ENCODE assay signal across 1 cellular context in the genomic region with DNA sequence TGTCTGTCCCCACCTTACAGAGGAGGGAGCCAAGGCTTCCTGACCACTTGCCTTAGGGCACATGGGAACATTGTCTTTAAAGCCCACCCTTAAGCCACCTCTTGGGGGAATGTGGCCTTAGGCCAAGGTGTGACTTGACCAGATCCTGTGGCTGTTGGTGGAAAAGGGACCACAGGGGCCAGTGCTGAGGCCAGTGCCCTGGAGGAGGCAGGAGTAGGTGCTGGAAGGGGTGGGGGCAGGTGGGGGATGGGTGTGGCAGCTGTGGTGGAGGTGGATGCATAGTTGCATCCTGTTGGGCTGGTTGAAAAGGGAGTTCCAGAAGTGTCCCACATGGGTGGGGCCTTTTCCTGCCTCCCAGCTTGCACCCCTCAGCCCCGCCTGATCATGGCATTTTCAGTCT.
TF ChIP-seq lines count a peak whose summit lies in the region.

No MANE protein-coding gene starts in this region.

TF ChIP-seq in H1, 55 proteins besides CTCF, POLR2A, EP300 and RAD21 (continued from another document):
- TF ChIP-seq RNF2 (IDR thresholded peaks at IDR 0.05; ENCODE audit: borderline replicate concordance, low read depth, low read length, missing control alignments, poor library complexity, severe bottlenecking) (no peak), GABPA (IDR thresholded peaks at IDR 0.05; ENCODE audit: borderline replicate concordance, insufficient read depth, low read length) (no peak), MAFK (IDR thresholded peaks at IDR 0.05; ENCODE audit: low read depth, low read length) (no peak), SAP30 (IDR thresholded peaks at IDR 0.05; ENCODE audit: insufficient read depth, insufficient replicate concordance, low read length) (no peak), YY1 (IDR thresholded peaks at IDR 0.05; ENCODE audit: low read depth, low read length) (no peak), ASH2L (IDR thresholded peaks at IDR 0.05; ENCODE audit: low read length) (no peak), GTF2F1 (IDR thresholded peaks at IDR 0.05; ENCODE audit: borderline replicate concordance, low read depth, low read length) (no peak), BRCA1 (IDR thresholded peaks at IDR 0.05; ENCODE audit: low read depth, low read length) (no peak), NRF1 (IDR thresholded peaks at IDR 0.05; ENCODE audit: low read depth, low read length) (no peak), HDAC6 (IDR thresholded peaks at IDR 0.05; ENCODE audit: low read depth, low read length) (no peak), ZNF274 (IDR thresholded peaks at IDR 0.05; ENCODE audit: borderline replicate concordance, extremely low read depth, low read length) (no peak), CTBP2 (IDR thresholded peaks at IDR 0.05; ENCODE audit: borderline replicate concordance, insufficient read depth, insufficient read length, low read length) (no peak), TBP (IDR thresholded peaks at IDR 0.05; ENCODE audit: low read depth, low read length) (no peak)
- TF ChIP-seq, protein P1, sequence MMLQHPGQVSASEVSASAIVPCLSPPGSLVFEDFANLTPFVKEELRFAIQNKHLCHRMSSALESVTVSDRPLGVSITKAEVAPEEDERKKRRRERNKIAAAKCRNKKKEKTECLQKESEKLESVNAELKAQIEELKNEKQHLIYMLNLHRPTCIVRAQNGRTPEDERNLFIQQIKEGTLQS (IDR thresholded peaks at IDR 0.05; ENCODE audit: insufficient read depth, low read depth, low read length): no peak
- TF ChIP-seq, protein P2, sequence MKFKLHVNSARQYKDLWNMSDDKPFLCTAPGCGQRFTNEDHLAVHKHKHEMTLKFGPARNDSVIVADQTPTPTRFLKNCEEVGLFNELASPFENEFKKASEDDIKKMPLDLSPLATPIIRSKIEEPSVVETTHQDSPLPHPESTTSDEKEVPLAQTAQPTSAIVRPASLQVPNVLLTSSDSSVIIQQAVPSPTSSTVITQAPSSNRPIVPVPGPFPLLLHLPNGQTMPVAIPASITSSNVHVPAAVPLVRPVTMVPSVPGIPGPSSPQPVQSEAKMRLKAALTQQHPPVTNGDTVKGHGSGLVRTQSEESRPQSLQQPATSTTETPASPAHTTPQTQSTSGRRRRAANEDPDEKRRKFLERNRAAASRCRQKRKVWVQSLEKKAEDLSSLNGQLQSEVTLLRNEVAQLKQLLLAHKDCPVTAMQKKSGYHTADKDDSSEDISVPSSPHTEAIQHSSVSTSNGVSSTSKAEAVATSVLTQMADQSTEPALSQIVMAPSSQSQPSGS (IDR thresholded peaks at IDR 0.05; ENCODE audit: low read length): no peak
